ENCODE assay signal across 14 cellular contexts in the genomic region with DNA sequence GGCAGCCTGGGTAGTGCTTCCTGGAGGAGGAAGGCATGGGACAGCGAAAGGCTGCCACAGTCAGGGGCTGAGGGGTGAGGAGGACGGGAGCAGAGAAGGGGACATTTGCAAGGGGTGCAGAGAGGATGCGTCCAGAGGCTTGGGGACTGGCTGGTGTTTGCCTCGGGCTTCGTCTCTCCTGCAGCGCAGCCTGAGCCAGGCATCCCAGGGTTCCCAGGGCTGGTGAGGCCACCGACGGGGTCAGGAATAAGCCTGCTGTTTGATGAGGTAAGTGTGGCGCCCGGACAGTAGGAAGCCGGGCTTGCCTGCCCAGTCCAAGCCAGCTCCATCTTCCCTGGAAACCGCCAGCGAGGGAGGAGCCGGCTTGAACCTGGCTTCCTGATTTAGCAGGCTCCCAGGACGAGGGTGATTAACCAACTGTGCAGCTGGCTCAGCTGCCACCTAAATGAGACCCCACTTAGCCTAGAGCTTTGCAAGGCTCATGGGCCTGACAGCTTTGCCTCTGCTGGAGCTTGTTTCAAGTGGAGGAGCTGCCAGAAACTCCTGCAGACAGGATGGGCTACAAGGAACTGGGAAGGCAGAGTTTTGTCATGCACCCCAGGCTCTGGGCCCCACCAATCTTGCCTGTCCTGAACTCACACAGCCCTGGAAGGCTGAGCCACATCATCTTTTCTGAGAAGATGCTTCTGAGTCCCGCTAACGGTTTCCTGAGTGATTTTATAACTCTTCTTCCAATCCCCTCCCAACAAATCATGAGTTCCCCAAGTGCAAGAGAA. TPM values are rescaled to one million over a fixed set of nuclear protein-coding genes. Genes with fewer than 3 reads are reported as not detected.
DNase-seq lines count a peak whose midpoint lies in the region; TF ChIP-seq lines count a peak whose summit lies in the region.
"Had no signal": no experiment of that assay in that cellular context is flagged by ENCODE, and none has a peak within 500 bp of the region (broad histone marks: within the 10 kb centered on the region; RNA-seq: fewer than 3 reads in every experiment).

No MANE protein-coding gene starts in this region.

- H3K4me1 ChIP-seq in esophagus squamous epithelium (peaks cover 22 to 48% (median 29%) of the 10 kb centered on the region in 3 donors), left ventricle myocardium inferior (no peaks in the 10 kb centered on the region), mesendoderm (ENCODE audit: control insufficient read depth, low read depth, low read length) (peaks cover 4% of the 10 kb centered on the region)

- H3K27me3 ChIP-seq in esophagus squamous epithelium (no peaks in the 10 kb centered on the region), left ventricle myocardium inferior (ENCODE audit: low read depth) (peaks cover 47% of the 10 kb centered on the region), mesendoderm (ENCODE audit: insufficient read depth, low read length, poor library complexity) (no peaks in the 10 kb centered on the region)
- H3K27me3 ChIP-seq: ovary, vagina had no signal

- no peak overlapping the region for H3K4me2 ChIP-seq in mesendoderm (ENCODE audit: low read length)
- H3K4me2 ChIP-seq: KMS-11 had no signal

- no peak overlapping the region for H3K4ac ChIP-seq in mesendoderm (ENCODE audit: low read depth, low read length)

- no peak overlapping the region for H3K23ac ChIP-seq in mesendoderm (ENCODE audit: low read length)

- H2BK5ac ChIP-seq in mesendoderm (ENCODE audit: low read length) = no peak overlapping the region

- H3K4me3 ChIP-seq in esophagus squamous epithelium (no peak overlapping the region), left ventricle myocardium inferior (no peak overlapping the region), mesendoderm (ENCODE audit: low read length) (no peak overlapping the region)
- H3K4me3 ChIP-seq: ovary, vagina had no signal

- no peak overlapping the region for H2BK15ac ChIP-seq in mesendoderm (replicated peaks; ENCODE audit: low read depth)

- H4K8ac ChIP-seq in mesendoderm (ENCODE audit: low read depth, low read length) = no peak overlapping the region

- DNase-seq in G401 (ENCODE audit: low spot score) = peak; percentile 60
- peak; percentile 65 for DNase-seq in NCI-H69 (lab: John Stamatoyannopoulos, UW)
- no peak for DNase-seq in esophagus squamous epithelium (lab: John Stamatoyannopoulos, UW)
- DNase-seq in renal cortical epithelial cell (ENCODE audit: low read depth) = peak; percentile 26
- DNase-seq in left ventricle myocardium inferior = no peak
- no peak for DNase-seq in NCI-H2029 treated with DMSO at 0.1 percent for 48 hours (lab: John Stamatoyannopoulos, UW)
- no peak for DNase-seq in DMS79 (lab: John Stamatoyannopoulos, UW)
- DNase-seq in mesendoderm = no peak
- DNase-seq: activated CD8-positive, alpha-beta memory T cell treated with anti-CD3 and anti-CD28 coated beads for 24 hours; activated effector memory CD4-positive, alpha-beta T cell treated with anti-CD3 and anti-CD28 coated beads, Interleukin-2, amount 50 U/mL, for 16 hours; NCI-H526 had no signal

- intact Hi-C loops in esophagus squamous epithelium (cut with DNase I) (no loop called here), left ventricle myocardium inferior (cut with micrococcal nuclease) (no loop called here)

- H3K36me3 ChIP-seq in esophagus squamous epithelium (peaks cover 0 to 7% (median 0%) of the 10 kb centered on the region in 3 donors), left ventricle myocardium inferior (no peaks in the 10 kb centered on the region), mesendoderm (ENCODE audit: control insufficient read depth, insufficient read depth, low read length) (no peaks in the 10 kb centered on the region)
- H3K36me3 ChIP-seq: ovary, vagina had no signal

- no peak overlapping the region for H4K5ac ChIP-seq in mesendoderm (ENCODE audit: low read length)

- H3K79me1 ChIP-seq in mesendoderm (ENCODE audit: low read length) = no peaks in the 10 kb centered on the region

- H3K27ac ChIP-seq in esophagus squamous epithelium (peak overlapping the region; percentile 4 to 92 (median 74)), left ventricle myocardium inferior (replicated peaks) (no peak overlapping the region), mesendoderm (ENCODE audit: low read depth, low read length) (no peak overlapping the region)
- H3K27ac ChIP-seq: KMS-11, ovary, vagina had no signal

- H3K9ac ChIP-seq in mesendoderm (ENCODE audit: low read length) = no peak overlapping the region
- H3K9ac ChIP-seq: KMS-11 had no signal

- WGBS in esophagus squamous epithelium, 2 donors = 52 to 74% methylated on average over 9 to 13 of the region's 17 CpGs
- WGBS in mesendoderm (ENCODE audit: extremely low coverage, insufficient coverage, low lambda C conversion rate) = no CpG with 5 or more reads among the region's 17 CpGs

- TF ChIP-seq CTCF in esophagus squamous epithelium (IDR thresholded peaks at IDR 0.05) = no peak
- TF ChIP-seq CTCF in left ventricle myocardium inferior (IDR thresholded peaks at IDR 0.05; ENCODE audit: borderline replicate concordance) = no peak

- no peak overlapping the region for H2AK5ac ChIP-seq in mesendoderm (ENCODE audit: low read length)

- no peak overlapping the region for H2BK120ac ChIP-seq in mesendoderm (ENCODE audit: low read depth, low read length)

- no peak for TF ChIP-seq POLR2A in esophagus squamous epithelium (IDR thresholded peaks at IDR 0.05)

- in situ Hi-C loops in G401 (cut with HindIII; ENCODE audit: low sequenced_read_pairs) = no loop called here

- H3K56ac ChIP-seq in mesendoderm (ENCODE audit: low read length) = no peak overlapping the region

- no peaks in the 10 kb centered on the region for H3K79me2 ChIP-seq in mesendoderm (ENCODE audit: control insufficient read depth, insufficient read depth, low read length)

- H3K9me3 ChIP-seq in esophagus squamous epithelium = no peaks in the 10 kb centered on the region
- H3K9me3 ChIP-seq in left ventricle myocardium inferior (replicated peaks) = no peaks in the 10 kb centered on the region
- H3K9me3 ChIP-seq: ovary, vagina had no signal

- H3K18ac ChIP-seq in mesendoderm (ENCODE audit: low read length) = no peak overlapping the region

RNA-seq across cellular contexts. Expression of a gene that starts 47.6 kb away (rescaled TPM):
- total RNA-seq in G401 (2014; rRNA removed; shearing (Covaris generic)) = 0.92 and 2.1 TPM in 2 replicates
- 10 to 100 TPM; 14.0 to 33.4 (median 21.5) TPM for total RNA-seq in esophagus squamous epithelium
- 2.3 and 3.1 TPM in 2 replicates for total RNA-seq in renal cortical epithelial cell
- 0.36 TPM for total RNA-seq in left ventricle myocardium inferior
- polyA plus RNA-seq in mesendoderm (2013, experiment 1 of 2) = 0.42 TPM
- 0.31 TPM for polyA plus RNA-seq in mesendoderm (2013, experiment 2 of 2)

Comparison
In these comparisons a context has a peak if more than half of its experiments do, and no peak if none do; other contexts are left out.
1. DNase-seq: peak in G401 (single experiment), NCI-H69 (single experiment) and renal cortical epithelial cell (single experiment); none in esophagus squamous epithelium (single experiment), left ventricle myocardium inferior (single experiment), NCI-H2029 treated with DMSO at 0.1 percent for 48 hours (single experiment), DMS79 (single experiment) and mesendoderm (single experiment).
2. H3K27ac ChIP-seq: peak in esophagus squamous epithelium (4 of 4); none in left ventricle myocardium inferior (single experiment) and mesendoderm (single experiment).